16 cellular contexts compared by ENCODE assay signal in the genomic region with DNA sequence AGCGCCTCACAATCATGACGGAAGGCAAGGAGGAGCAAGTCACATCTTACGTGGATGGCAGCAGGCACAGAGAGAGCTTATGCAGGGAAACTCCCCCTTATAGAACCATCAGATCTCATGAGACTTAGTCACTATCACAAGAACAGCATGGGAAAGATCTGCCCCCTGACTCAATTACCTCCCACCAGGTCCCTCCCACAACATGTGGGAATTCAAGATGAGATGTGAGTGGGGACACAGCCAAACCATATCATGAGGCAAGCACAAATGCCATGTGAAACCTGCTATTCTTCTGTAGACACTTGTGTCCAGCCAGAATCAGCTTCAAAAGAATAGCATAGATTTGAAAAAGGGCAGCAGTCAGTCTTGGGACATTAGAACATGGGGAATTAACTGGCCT. TPM values are rescaled to one million over a fixed set of nuclear protein-coding genes. Genes with fewer than 3 reads are reported as not detected.
DNase-seq lines count a peak whose midpoint lies in the region; ATAC-seq and TF ChIP-seq lines count a peak whose summit lies in the region.
"Not testable (repeated sequence)": the region's sequence is repeated elsewhere in the genome, so short reads cannot be mapped to it uniquely, and the experiment has no call there.
"Had no signal": no experiment of that assay in that cellular context is flagged by ENCODE, and none has a peak within 500 bp of the region (broad histone marks: within the 10 kb centered on the region; RNA-seq: fewer than 3 reads in every experiment).

No MANE protein-coding gene starts in this region.

- not testable (repeated sequence) for H3K23ac ChIP-seq in trophoblast cell (ENCODE audit: low read length)

- H3K14ac ChIP-seq in trophoblast cell (ENCODE audit: low read length), result not testable (repeated sequence)

- H3K27me3 Mint-ChIP-seq in HFFc6 (ENCODE audit: insufficient read depth), result not testable (repeated sequence)

- not testable (repeated sequence) for H2AK5ac ChIP-seq in trophoblast cell (ENCODE audit: low read length)

- H3K27ac ChIP-seq in ascending aorta (peak overlapping the region; percentile 6 to 75), hepatocyte (peak overlapping the region; percentile 55)
- H3K27ac ChIP-seq in trophoblast cell (ENCODE audit: low read depth, low read length), result not testable (repeated sequence)

- intact Hi-C loops in ascending aorta (cut with DNase I), result not testable (repeated sequence)

- H3K9me2 ChIP-seq in hepatocyte (replicated peaks; ENCODE audit: insufficient read depth), result not testable (repeated sequence)

- 100% methylated on average over 3 of the region's 3 CpGs for WGBS in hepatocyte (ENCODE audit: low lambda C conversion rate, missing lambda C conversion rate)
- WGBS in trophoblast cell (ENCODE audit: extremely low coverage, insufficient coverage, insufficient read length), result no CpG with 5 or more reads among the region's 3 CpGs

- peaks cover 11 to 17% of the 10 kb centered on the region in 2 donors for H3K4me1 ChIP-seq in ascending aorta
- peaks cover 30% of the 10 kb centered on the region for H3K4me1 ChIP-seq in hepatocyte (ENCODE audit: insufficient read depth)
- peaks cover 12% of the 10 kb centered on the region in 2 experiments for H3K4me1 ChIP-seq in trophoblast cell (ENCODE audit: control insufficient read depth in 1 of 2, insufficient read depth in 2 of 2, low read length in 2 of 2)

- H4K20me1 ChIP-seq in hepatocyte (ENCODE audit: insufficient read depth, poor library complexity, severe bottlenecking), result not testable (repeated sequence)

- peak overlapping the region; percentile 84 for H3K27ac Mint-ChIP-seq in HFFc6

- H3K79me2 ChIP-seq in hepatocyte; trophoblast cell (ENCODE audit: control insufficient read depth, insufficient read depth, low read length, poor library complexity): not testable (repeated sequence)

- not testable (repeated sequence) for H2AFZ ChIP-seq in hepatocyte; trophoblast cell (ENCODE audit: insufficient read depth, low read length, poor library complexity)

- H2BK12ac ChIP-seq in trophoblast cell (ENCODE audit: low read length), result not testable (repeated sequence)

- peaks cover 36% of the 10 kb centered on the region for H3K4me1 Mint-ChIP-seq in HFFc6 (ENCODE audit: low read depth)

- not testable (repeated sequence) for H2BK5ac ChIP-seq in trophoblast cell (ENCODE audit: low read depth, low read length, poor library complexity)

- H3K4ac ChIP-seq in trophoblast cell (ENCODE audit: low read depth, low read length), result not testable (repeated sequence)

- H4K91ac ChIP-seq in trophoblast cell (ENCODE audit: low read depth, low read length), result not testable (repeated sequence)

- not testable (repeated sequence) for ATAC-seq in SK-N-SH treated with all-trans-retinoic acid at 6 μM for 48 hours

- H3K4me2 ChIP-seq in hepatocyte (peak overlapping the region; percentile 52), trophoblast cell (ENCODE audit: low read length) (peak overlapping the region; percentile 20)

- not testable (repeated sequence) for H3K9me3 Mint-ChIP-seq in HFFc6

- H3K27me3 ChIP-seq in ascending aorta; hepatocyte; trophoblast cell (ENCODE audit: insufficient read depth, low read length): not testable (repeated sequence)

- H4K8ac ChIP-seq in trophoblast cell (ENCODE audit: low read depth, low read length), result not testable (repeated sequence)

- TF ChIP-seq CTCF in HFFc6 (IDR thresholded peaks at IDR 0.05); ascending aorta (IDR thresholded peaks at IDR 0.05); hepatocyte (IDR thresholded peaks at IDR 0.05; ENCODE audit: poor library complexity): not testable (repeated sequence)

- not testable (repeated sequence) for H2BK120ac ChIP-seq in trophoblast cell (ENCODE audit: insufficient read depth, low read length, poor library complexity)

- H3K9me3 ChIP-seq in ascending aorta; hepatocyte (ENCODE audit: low read depth); trophoblast cell (ENCODE audit: insufficient read depth, low read depth, low read length): not testable (repeated sequence)

- H3K4me3 Mint-ChIP-seq in HFFc6, result peak overlapping the region; percentile 79; the same call in 1 of the 2 replicates

- H3K9ac ChIP-seq in trophoblast cell (ENCODE audit: low read length), result not testable (repeated sequence)

- H3K36me3 Mint-ChIP-seq in HFFc6 (ENCODE audit: low read depth), result peaks cover 13% of the 10 kb centered on the region

- not testable (repeated sequence) for H3K4me3 ChIP-seq in ascending aorta; hepatocyte; trophoblast cell (ENCODE audit: low read depth, low read length)

- H3K79me1 ChIP-seq in trophoblast cell (ENCODE audit: low read length), result not testable (repeated sequence)

- H4K12ac ChIP-seq in trophoblast cell (ENCODE audit: low read depth, low read length), result not testable (repeated sequence)

- peak; percentile 32 for DNase-seq in A172 (ENCODE audit: low spot score)
- peak; percentile 6 for DNase-seq in EL
- DNase-seq in HFFc6; ascending aorta (ENCODE audit: low spot score in 2 of 2); hepatocyte (ENCODE audit: low spot score); trophoblast cell: not testable (repeated sequence)
- DNase-seq in M059J (ENCODE audit: low read depth), result peak; percentile 16

- H3K18ac ChIP-seq in trophoblast cell (ENCODE audit: low read length), result not testable (repeated sequence)

- H3K36me3 ChIP-seq in ascending aorta (peaks cover 0 to 11% of the 10 kb centered on the region in 2 donors), trophoblast cell (ENCODE audit: control insufficient read depth in 1 of 2, insufficient read depth in 2 of 2, low read length in 2 of 2) (peaks cover 6 to 13% of the 10 kb centered on the region in 2 experiments)
- H3K36me3 ChIP-seq in hepatocyte (replicated peaks; ENCODE audit: insufficient read depth, low read depth), result not testable (repeated sequence)

TF ChIP-seq in SK-N-SH treated with all-trans-retinoic acid at 6 μM for 48 hours, 23 proteins besides CTCF, POLR2A, EP300 and RAD21:
- TF ChIP-seq TCF4 (CRISPR knock-in tag; IDR thresholded peaks at IDR 0.05; ENCODE audit: borderline replicate concordance), result peak; percentile 42

RNA-seq across cellular contexts. Expression of a gene that starts 32.2 kb away (rescaled TPM):
- not detected in 2 replicates for total RNA-seq in A172 (2014; rRNA removed; shearing (Covaris generic))
- total RNA-seq in HFFc6 (2021; fragmentation: NEBNext Ultra II Directional; extraction: Animal tissue kit (Norgen Biotek cat#: 25700)), result not detected
- not detected in 2 replicates for total RNA-seq in M059J (2014; rRNA removed; shearing (Covaris generic))
- total RNA-seq in ascending aorta, result not detected
- total RNA-seq in hepatocyte, result not detected in 2 replicates
- 0.21 TPM in 1 of 2 replicates, not detected in the other for polyA plus RNA-seq in hepatocyte
- 0.18 TPM in 1 of 2 replicates, not detected in the other for polyA plus RNA-seq in trophoblast cell (2013)
- total RNA-seq: activated B cell treated with CpG ODN at 0.5 μM for 24 hours; cardiac muscle cell; CD8-positive, alpha-beta memory T cell; left cardiac atrium; myocyte; progenitor cell of endocrine pancreas; right lobe of liver had no signal
- polyA plus RNA-seq: cardiac muscle cell; CD8-positive, alpha-beta memory T cell; heart right ventricle had no signal
